Comparison of ENCODE assay signal across 20 cellular contexts in the genomic region with DNA sequence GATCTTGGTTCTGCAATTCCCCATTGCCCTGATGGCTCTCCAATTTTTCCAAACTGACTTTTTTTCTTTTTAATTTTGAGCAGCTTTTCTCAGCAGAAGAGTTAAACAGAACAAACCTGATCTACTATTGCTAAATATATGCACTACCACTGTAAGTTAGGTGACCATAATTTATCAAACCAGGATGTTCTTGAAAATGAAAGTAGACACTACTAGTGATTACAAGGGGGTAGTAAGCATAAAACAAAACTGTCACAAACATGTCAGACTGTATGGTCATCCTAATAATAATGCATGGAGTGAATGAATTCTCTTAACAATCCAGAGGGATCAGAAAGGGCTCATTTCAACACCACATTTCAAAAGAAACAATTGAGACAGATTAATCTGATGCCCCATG.
DNase-seq lines count a peak whose midpoint lies in the region; ATAC-seq and TF ChIP-seq lines count a peak whose summit lies in the region.
"Had no signal": no experiment of that assay in that cellular context is flagged by ENCODE, and none has a peak within 500 bp of the region (broad histone marks: within the 10 kb centered on the region; RNA-seq: fewer than 3 reads in every experiment).

No MANE protein-coding gene starts in this region.

- no peaks in the 10 kb centered on the region for H3K27me3 ChIP-seq in left lung
- H3K27me3 ChIP-seq: BLaER1 had no signal

- no peak for ATAC-seq in activated T-helper 17 cell treated with anti-CD3 and anti-CD28 coated beads, Interleukin-2, amount 50 U/mL, for 72 hours (replicated peaks)
- ATAC-seq in natural killer cell: peak; percentile 55 to 67 (median 65)
- no peak for ATAC-seq in left lung
- ATAC-seq: HepG2, Panc1 had no signal

- peaks cover 42% of the 10 kb centered on the region for H3K9me3 Mint-ChIP-seq in T-helper 1 cell treated with Interleukin-12 subunit alpha and Interleukin-12 subunit beta and Interleukin-4 antibody, amounts not matched to agents 30 μg/mL and 1 μg/mL, for 36 hours
- H3K9me3 Mint-ChIP-seq in CD14-positive monocyte: peaks cover 16 to 50% (median 37%) of the 10 kb centered on the region in 7 donors
- peaks cover 14% of the 10 kb centered on the region for H3K9me3 Mint-ChIP-seq in activated T-helper 17 cell treated with anti-CD3 and anti-CD28 coated beads, Interleukin-2, amount 50 U/mL, for 72 hours
- peaks cover 0 to 15% of the 10 kb centered on the region in 2 donors for H3K9me3 Mint-ChIP-seq in natural killer cell

- peak overlapping the region; percentile 49 for H3K27ac Mint-ChIP-seq in T-helper 1 cell treated with Interleukin-12 subunit alpha and Interleukin-12 subunit beta and Interleukin-4 antibody, amounts not matched to agents 30 μg/mL and 1 μg/mL, for 36 hours
- peak overlapping the region in 4 of 7 donors; percentile 0 to 48 (median 13) for H3K27ac Mint-ChIP-seq in CD14-positive monocyte
- peak overlapping the region; percentile 8 for H3K27ac Mint-ChIP-seq in activated T-helper 17 cell treated with anti-CD3 and anti-CD28 coated beads, Interleukin-2, amount 50 U/mL, for 72 hours
- H3K27ac Mint-ChIP-seq in natural killer cell: peak overlapping the region; percentile 87 to 93
- H3K27ac Mint-ChIP-seq: H9 had no signal

- peaks cover 0 to 34% of the 10 kb centered on the region in 2 donors for H3K9me3 ChIP-seq in left lung

- intact Hi-C loops in CD14-positive monocyte (cut with micrococcal nuclease) (no loop called here), natural killer cell (cut with micrococcal nuclease) (no loop called here), left lung (cut with DNase I) (no loop called here)

- no peaks in the 10 kb centered on the region for H3K36me3 ChIP-seq in left lung

- no peak for DNase-seq in T-helper 1 cell
- no peak for DNase-seq in CD14-positive monocyte (ENCODE audit: low spot score)
- no peak for DNase-seq in natural killer cell
- no peak for DNase-seq in AG08396 (ENCODE audit: low spot score)
- no peak for DNase-seq in NCI-H82 (lab: John Stamatoyannopoulos, UW)
- no peak for DNase-seq in left lung
- DNase-seq: DMS53, H9, NCI-H1105 treated with DMSO at 0.1 percent for 48 hours, NCI-H1930, NCI-H2171 treated with DMSO at 0.1 percent for 48 hours, NCI-H774, SHP77 had no signal

- no peak overlapping the region for H3K4me3 ChIP-seq in left lung
- H3K4me3 ChIP-seq: BLaER1 had no signal

- H3K36me3 Mint-ChIP-seq in T-helper 1 cell treated with Interleukin-12 subunit alpha and Interleukin-12 subunit beta and Interleukin-4 antibody, amounts not matched to agents 30 μg/mL and 1 μg/mL, for 36 hours (ENCODE audit: low read depth): peaks cover 55% of the 10 kb centered on the region
- H3K36me3 Mint-ChIP-seq in CD14-positive monocyte: peaks cover 27 to 34% of the 10 kb centered on the region in 2 donors
- H3K36me3 Mint-ChIP-seq in activated T-helper 17 cell treated with anti-CD3 and anti-CD28 coated beads, Interleukin-2, amount 50 U/mL, for 72 hours (ENCODE audit: low read depth): peaks cover 21% of the 10 kb centered on the region
- peaks cover 29% of the 10 kb centered on the region for H3K36me3 Mint-ChIP-seq in natural killer cell

- H3K27me3 Mint-ChIP-seq in T-helper 1 cell treated with Interleukin-12 subunit alpha and Interleukin-12 subunit beta and Interleukin-4 antibody, amounts not matched to agents 30 μg/mL and 1 μg/mL, for 36 hours (ENCODE audit: low read depth): no peaks in the 10 kb centered on the region
- H3K27me3 Mint-ChIP-seq in CD14-positive monocyte (ENCODE audit: low read depth in 3 of 3) (peaks cover 0 to 3% (median 0%) of the 10 kb centered on the region in 3 donors), natural killer cell (ENCODE audit: low read depth in 2 of 2) (no peaks in the 10 kb centered on the region)
- no peaks in the 10 kb centered on the region for H3K27me3 Mint-ChIP-seq in activated T-helper 17 cell treated with anti-CD3 and anti-CD28 coated beads, Interleukin-2, amount 50 U/mL, for 72 hours

- peaks cover 17% of the 10 kb centered on the region for H3K4me1 Mint-ChIP-seq in T-helper 1 cell treated with Interleukin-12 subunit alpha and Interleukin-12 subunit beta and Interleukin-4 antibody, amounts not matched to agents 30 μg/mL and 1 μg/mL, for 36 hours (ENCODE audit: low read depth)
- peaks cover 30% of the 10 kb centered on the region for H3K4me1 Mint-ChIP-seq in CD14-positive monocyte
- H3K4me1 Mint-ChIP-seq in activated T-helper 17 cell treated with anti-CD3 and anti-CD28 coated beads, Interleukin-2, amount 50 U/mL, for 72 hours: peaks cover 15% of the 10 kb centered on the region
- peaks cover 46 to 54% of the 10 kb centered on the region in 2 donors for H3K4me1 Mint-ChIP-seq in natural killer cell

- H3K4me1 ChIP-seq in left lung: peaks cover 0 to 11% of the 10 kb centered on the region in 2 donors
- H3K4me1 ChIP-seq: BLaER1 had no signal

- TF ChIP-seq CTCF in CD14-positive monocyte (IDR thresholded peaks at IDR 0.05): no peak
- TF ChIP-seq CTCF in natural killer cell (IDR thresholded peaks at IDR 0.05): no peak
- no peak for TF ChIP-seq CTCF in left lung (IDR thresholded peaks at IDR 0.05)

- peak overlapping the region in 1 of 2 donors; percentile 39 for H3K27ac ChIP-seq in left lung
- H3K27ac ChIP-seq: 22Rv1, BLaER1, KMS-11 had no signal

- no peak overlapping the region for H3K4me3 Mint-ChIP-seq in T-helper 1 cell treated with Interleukin-12 subunit alpha and Interleukin-12 subunit beta and Interleukin-4 antibody, amounts not matched to agents 30 μg/mL and 1 μg/mL, for 36 hours
- H3K4me3 Mint-ChIP-seq in CD14-positive monocyte (no peak overlapping the region), natural killer cell (peak overlapping the region; percentile 85)
- H3K4me3 Mint-ChIP-seq in activated T-helper 17 cell treated with anti-CD3 and anti-CD28 coated beads, Interleukin-2, amount 50 U/mL, for 72 hours: peak overlapping the region; percentile 33
- H3K4me3 Mint-ChIP-seq: H9 had no signal

Comparison
In these comparisons a context has a peak if more than half of its experiments do, and no peak if none do; other contexts are left out.
1. H3K27ac Mint-ChIP-seq: peak in every context shown above with its lines; median percentile 90 in natural killer cell; 49 in T-helper 1 cell treated with Interleukin-12 subunit alpha and Interleukin-12 subunit beta and Interleukin-4 antibody, amounts not matched to agents 30 μg/mL and 1 μg/mL, for 36 hours; 13 in CD14-positive monocyte; 8 in activated T-helper 17 cell treated with anti-CD3 and anti-CD28 coated beads, Interleukin-2, amount 50 U/mL, for 72 hours.
2. H3K4me3 Mint-ChIP-seq: peak in activated T-helper 17 cell treated with anti-CD3 and anti-CD28 coated beads, Interleukin-2, amount 50 U/mL, for 72 hours (single experiment) and natural killer cell (single experiment); none in T-helper 1 cell treated with Interleukin-12 subunit alpha and Interleukin-12 subunit beta and Interleukin-4 antibody, amounts not matched to agents 30 μg/mL and 1 μg/mL, for 36 hours (single experiment) and CD14-positive monocyte (0 of 2).
3. ATAC-seq: peak in natural killer cell (3 of 3); none in activated T-helper 17 cell treated with anti-CD3 and anti-CD28 coated beads, Interleukin-2, amount 50 U/mL, for 72 hours (single experiment) and left lung (single experiment).